Comparison of ENCODE assay signal across 10 cellular contexts in genomic region chr3:147616998-147617619, GRCh38.
DNase-seq lines count a peak whose midpoint lies in the region; ATAC-seq and TF ChIP-seq lines count a peak whose summit lies in the region.
"Had no signal": no experiment of that assay in that cellular context is flagged by ENCODE, and none has a peak within 500 bp of the region (broad histone marks: within the 10 kb centered on the region; RNA-seq: fewer than 3 reads in every experiment).

No MANE protein-coding gene starts in this region.

- no peaks in the 10 kb centered on the region for H3K36me3 Mint-ChIP-seq in osteocyte (ENCODE audit: unreplicated experiment)
- no peaks in the 10 kb centered on the region for H3K36me3 Mint-ChIP-seq in natural killer cell treated with Interleukin-12 subunit alpha and Interleukin-12 subunit beta and Interleukin-15 and Interleukin-18, amount 100 ng/mL, for 72 hours
- H3K36me3 Mint-ChIP-seq: activated naive CD4-positive, alpha-beta T cell treated with anti-CD3 and anti-CD28 coated beads, Interleukin-2, amount 50 U/mL, for 24 hours had no signal

- ATAC-seq in natural killer cell treated with Interleukin-12 subunit alpha and Interleukin-12 subunit beta and Interleukin-15 and Interleukin-18, amount 100 ng/mL, for 72 hours: no peak

- no peak overlapping the region for H3K27ac Mint-ChIP-seq in osteocyte (ENCODE audit: unreplicated experiment)
- H3K27ac Mint-ChIP-seq in natural killer cell treated with Interleukin-12 subunit alpha and Interleukin-12 subunit beta and Interleukin-15 and Interleukin-18, amount 100 ng/mL, for 72 hours: no peak overlapping the region
- H3K27ac Mint-ChIP-seq: activated naive CD4-positive, alpha-beta T cell treated with anti-CD3 and anti-CD28 coated beads, Interleukin-2, amount 50 U/mL, for 24 hours; B cell had no signal

- H3K27me3 Mint-ChIP-seq in osteocyte (ENCODE audit: unreplicated experiment): no peaks in the 10 kb centered on the region
- H3K27me3 Mint-ChIP-seq in natural killer cell treated with Interleukin-12 subunit alpha and Interleukin-12 subunit beta and Interleukin-15 and Interleukin-18, amount 100 ng/mL, for 72 hours: no peaks in the 10 kb centered on the region
- H3K27me3 Mint-ChIP-seq: activated naive CD4-positive, alpha-beta T cell treated with anti-CD3 and anti-CD28 coated beads, Interleukin-2, amount 50 U/mL, for 24 hours; B cell had no signal

- H3K9me3 Mint-ChIP-seq in osteocyte (ENCODE audit: unreplicated experiment): no peaks in the 10 kb centered on the region
- H3K9me3 Mint-ChIP-seq in natural killer cell treated with Interleukin-12 subunit alpha and Interleukin-12 subunit beta and Interleukin-15 and Interleukin-18, amount 100 ng/mL, for 72 hours: no peaks in the 10 kb centered on the region
- H3K9me3 Mint-ChIP-seq: activated naive CD4-positive, alpha-beta T cell treated with anti-CD3 and anti-CD28 coated beads, Interleukin-2, amount 50 U/mL, for 24 hours had no signal

- TF ChIP-seq CTCF in cardiac fibroblast (IDR thresholded peaks at IDR 0.05; ENCODE audit: low read depth, low read length) (peak; percentile 34), osteocyte (IDR thresholded peaks at IDR 0.05) (peak; percentile 69)

- H3K4me3 Mint-ChIP-seq in osteocyte (ENCODE audit: unreplicated experiment): no peak overlapping the region
- no peak overlapping the region for H3K4me3 Mint-ChIP-seq in natural killer cell treated with Interleukin-12 subunit alpha and Interleukin-12 subunit beta and Interleukin-15 and Interleukin-18, amount 100 ng/mL, for 72 hours
- H3K4me3 Mint-ChIP-seq: activated naive CD4-positive, alpha-beta T cell treated with anti-CD3 and anti-CD28 coated beads, Interleukin-2, amount 50 U/mL, for 24 hours; B cell had no signal

- peak; percentile 1 for DNase-seq in NCI-H1092 treated with DMSO at 0.1 percent for 48 hours (lab: John Stamatoyannopoulos, UW)
- DNase-seq in NCI-H1092 (lab: John Stamatoyannopoulos, UW): no peak
- peak; percentile 36 to 56 for DNase-seq in NCI-H2081 (lab: John Stamatoyannopoulos, UW)
- peak; percentile 25 to 33 for DNase-seq in cardiac fibroblast (ENCODE audit: low read depth in 2 of 2)
- no peak for DNase-seq in osteocyte (ENCODE audit: extremely low spot score, unreplicated experiment)
- no peak for DNase-seq in NCI-H2171 (lab: John Stamatoyannopoulos, UW)
- DNase-seq in natural killer cell treated with Interleukin-12 subunit alpha and Interleukin-12 subunit beta and Interleukin-15 and Interleukin-18, amount 100 ng/mL, for 72 hours (ENCODE audit: low spot score): no peak
- DNase-seq in KG1 (lab: John Stamatoyannopoulos, UW): no peak

- H3K4me3 ChIP-seq in cardiac fibroblast (replicated peaks in 1 of 2; ENCODE audit: low read depth in 2 of 2, low read length in 2 of 2): no peak overlapping the region

- peaks cover 28% of the 10 kb centered on the region for H3K4me1 Mint-ChIP-seq in osteocyte (ENCODE audit: unreplicated experiment)
- no peaks in the 10 kb centered on the region for H3K4me1 Mint-ChIP-seq in natural killer cell treated with Interleukin-12 subunit alpha and Interleukin-12 subunit beta and Interleukin-15 and Interleukin-18, amount 100 ng/mL, for 72 hours (ENCODE audit: low read depth in 2 of 2)
- H3K4me1 Mint-ChIP-seq: activated naive CD4-positive, alpha-beta T cell treated with anti-CD3 and anti-CD28 coated beads, Interleukin-2, amount 50 U/mL, for 24 hours; B cell had no signal

Comparison
In these comparisons a context has a peak if more than half of its experiments do, and no peak if none do; other contexts are left out.
1. DNase-seq: peak in NCI-H1092 treated with DMSO at 0.1 percent for 48 hours (single experiment), NCI-H2081 (2 of 2) and cardiac fibroblast (2 of 2); none in NCI-H1092 (single experiment), osteocyte (single experiment), NCI-H2171 (single experiment), natural killer cell treated with Interleukin-12 subunit alpha and Interleukin-12 subunit beta and Interleukin-15 and Interleukin-18, amount 100 ng/mL, for 72 hours (single experiment) and KG1 (single experiment).